In genomic region chr15:40694706-40695468, GRCh38 we compare ENCODE assay signal across 1 cellular context.
TF ChIP-seq lines count a peak whose summit lies in the region.

TSS of gene RAD51 (plus strand) at chr15:40695174. CDS start at chr15:40698759, 3,585 bp downstream.

TF ChIP-seq in WTC11, 78 proteins besides CTCF, POLR2A, EP300 and RAD21 (continued from another document):
- no peak for TF ChIP-seq ATF2 (CRISPR knock-in tag; IDR thresholded peaks at IDR 0.05; ENCODE audit: borderline replicate concordance, low read depth)
- TF ChIP-seq ZBTB21 (CRISPR knock-in tag; IDR thresholded peaks at IDR 0.05; ENCODE audit: borderline replicate concordance), result peak; percentile 86; the same call in 1 of the 2 replicates
- TF ChIP-seq, protein P1, sequence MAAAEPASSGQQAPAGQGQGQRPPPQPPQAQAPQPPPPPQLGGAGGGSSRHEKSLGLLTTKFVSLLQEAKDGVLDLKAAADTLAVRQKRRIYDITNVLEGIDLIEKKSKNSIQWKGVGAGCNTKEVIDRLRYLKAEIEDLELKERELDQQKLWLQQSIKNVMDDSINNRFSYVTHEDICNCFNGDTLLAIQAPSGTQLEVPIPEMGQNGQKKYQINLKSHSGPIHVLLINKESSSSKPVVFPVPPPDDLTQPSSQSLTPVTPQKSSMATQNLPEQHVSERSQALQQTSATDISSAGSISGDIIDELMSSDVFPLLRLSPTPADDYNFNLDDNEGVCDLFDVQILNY (CRISPR knock-in tag; IDR thresholded peaks at IDR 0.05), result peak; percentile 99
- peak; percentile 52; the same call in 1 of the 2 replicates for TF ChIP-seq ZNF281 (CRISPR knock-in tag; IDR thresholded peaks at IDR 0.05)
